9 cellular contexts compared by ENCODE assay signal in genomic region chr3:172137287-172138030, GRCh38.
DNase-seq lines count a peak whose midpoint lies in the region; ATAC-seq and TF ChIP-seq lines count a peak whose summit lies in the region.
"Had no signal": no experiment of that assay in that cellular context is flagged by ENCODE, and none has a peak within 500 bp of the region (broad histone marks: within the 10 kb centered on the region; RNA-seq: fewer than 3 reads in every experiment).

No MANE protein-coding gene starts in this region.

- H3K27me3 ChIP-seq in prostate gland (replicated peaks; ENCODE audit: insufficient read depth): no peaks in the 10 kb centered on the region
- H3K27me3 ChIP-seq in WERI-Rb-1 (ENCODE audit: insufficient read depth, low read depth, severe bottlenecking): no peaks in the 10 kb centered on the region

- CTCF ChIA-PET in T-cell (lab: Charles Lee): no interaction called here

- no peaks in the 10 kb centered on the region for H3K27me3 Mint-ChIP-seq in T-cell

- H3K4me1 ChIP-seq in prostate gland (replicated peaks): peaks cover 13% of the 10 kb centered on the region

- no peak for TF ChIP-seq POLR2A in prostate gland (IDR thresholded peaks at IDR 0.05)

- H3K4me1 Mint-ChIP-seq in T-cell: peaks cover 60 to 85% (median 71%) of the 10 kb centered on the region in 3 donors

- no peaks in the 10 kb centered on the region for H3K9me3 Mint-ChIP-seq in T-cell

- no peak for ATAC-seq in T-cell (replicated peaks in 1 of 4)
- ATAC-seq in GM18907 (IDR thresholded peaks at IDR 0.05; ENCODE audit: unreplicated experiment): no peak

- H3K9me3 ChIP-seq in prostate gland: no peaks in the 10 kb centered on the region
- H3K9me3 ChIP-seq in WERI-Rb-1 (ENCODE audit: severe bottlenecking): no peaks in the 10 kb centered on the region

- H3K4me3 Mint-ChIP-seq in T-cell: no peak overlapping the region

- peaks cover 14% of the 10 kb centered on the region for H3K36me3 Mint-ChIP-seq in T-cell

- intact Hi-C loops in prostate gland (cut with DNase I): loop anchor here (5.0 kb wide), 1 partner anchor 65 kb away; no protein-coding TSS in a partner anchor

- WGBS in prostate gland: 41% methylated on average over 2 of the region's 2 CpGs

- H3K4me3 ChIP-seq in prostate gland (no peak overlapping the region), WERI-Rb-1 (ENCODE audit: low read depth, low read length) (no peak overlapping the region)

- TF ChIP-seq CTCF in prostate gland (IDR thresholded peaks at IDR 0.05) (no peak), WERI-Rb-1 (IDR thresholded peaks at IDR 0.05; ENCODE audit: low read depth, low read length) (no peak)

- H3K36me3 ChIP-seq in prostate gland (no peaks in the 10 kb centered on the region), WERI-Rb-1 (no peaks in the 10 kb centered on the region)

- POLR2A ChIA-PET in T-cell (lab: Charles Lee): no interaction called here

- H3K27ac Mint-ChIP-seq in T-cell: peak overlapping the region; percentile 15 to 71

- peak overlapping the region; percentile 20 to 51 for H3K27ac ChIP-seq in prostate gland
- no peak overlapping the region for H3K27ac ChIP-seq in WERI-Rb-1

- DNase-seq in ELR (ENCODE audit: low read depth): peak; percentile 24
- DNase-seq in T-cell: no peak
- DNase-seq in foreskin melanocyte: peak; percentile 13
- DNase-seq in prostate gland (ENCODE audit: low spot score): no peak
- DNase-seq in WERI-Rb-1: no peak
- no peak for DNase-seq in stimulated activated CD4-positive, alpha-beta T cell treated with anti-CD3 and anti-CD28 coated beads, Interleukin-2, amount 100 ng/mL, for 48 hours
- DNase-seq in NCI-H1105 treated with DMSO at 0.1 percent for 48 hours (lab: John Stamatoyannopoulos, UW): no peak
- DNase-seq: NCI-H1105 had no signal

Comparison
In these comparisons a context has a peak if more than half of its experiments do, and no peak if none do; other contexts are left out.
1. DNase-seq: peak in ELR (single experiment) and foreskin melanocyte (single experiment); none in T-cell (0 of 34), prostate gland (single experiment), WERI-Rb-1 (single experiment), stimulated activated CD4-positive, alpha-beta T cell treated with anti-CD3 and anti-CD28 coated beads, Interleukin-2, amount 100 ng/mL, for 48 hours (0 of 2) and NCI-H1105 treated with DMSO at 0.1 percent for 48 hours (single experiment).